8 cellular contexts compared by ENCODE assay signal in genomic region chr14:99035712-99036593, GRCh38.
DNase-seq lines count a peak whose midpoint lies in the region; ATAC-seq and TF ChIP-seq lines count a peak whose summit lies in the region.

No MANE protein-coding gene starts in this region.

- intact Hi-C loops in esophagus squamous epithelium (cut with DNase I): no loop called here
- intact Hi-C loops in A673 (cut with micrococcal nuclease; ENCODE audit: unreplicated experiment): no loop called here

- peak overlapping the region; percentile 64 to 82 (median 70) for H3K27ac ChIP-seq in esophagus squamous epithelium
- H3K27ac ChIP-seq in A673 (ENCODE audit: low read depth, low read length, poor library complexity, severe bottlenecking): no peak overlapping the region

- no TSS peak for BruUV-seq in A673 (replicated peaks; lab: Mats Ljungman, UMichigan)

- WGBS in esophagus squamous epithelium, 2 donors: 15 to 20% methylated on average over 5 to 8 of the region's 29 CpGs

- no peaks in the 10 kb centered on the region for H3K9me3 ChIP-seq in esophagus squamous epithelium
- no peaks in the 10 kb centered on the region for H3K9me3 ChIP-seq in A673 (ENCODE audit: low read depth, low read length, poor library complexity, severe bottlenecking)

- DNase-seq in AG04449 (ENCODE audit: low read depth, low spot score) (peak; percentile 84), MV-4-11 (lab: John Stamatoyannopoulos, UW) (peak; percentile 49), esophagus squamous epithelium (lab: John Stamatoyannopoulos, UW) (peak; percentile 25), mucosa of gallbladder (ENCODE audit: low spot score) (peak; percentile 77), A673 (ENCODE audit: low spot score) (no peak)
- no peak for DNase-seq in activated T-cell treated with anti-CD3 and anti-CD28 coated beads, Interleukin-2, amount 50 U/mL, for 48 hours

- H3K4me3 ChIP-seq in AG04449 (ENCODE audit: low read depth, low read length) (peak overlapping the region; percentile 12; the same call in 1 of the 2 replicates), esophagus squamous epithelium (peak overlapping the region; percentile 21 to 55 (median 30)), A673 (ENCODE audit: low read depth, low read length, poor library complexity, severe bottlenecking) (no peak overlapping the region)

- POLR2A ChIA-PET in AG04449 (lab: Yijun Ruan, JAX): interaction anchor here (1.0 kb wide), 1 partner anchor 196 kb away, joined by 3 read pairs; no protein-coding TSS in a partner anchor
- POLR2A ChIA-PET in A673 (lab: Charles Lee; ENCODE audit: low non-redundant PET): no interaction called here

- no peak for TF ChIP-seq CTCF in AG04449 (IDR thresholded peaks at IDR 0.05; ENCODE audit: insufficient read depth, low read length, missing control alignments)
- peak in 1 of 6 experiments; percentile 16 for TF ChIP-seq CTCF in esophagus squamous epithelium (IDR thresholded peaks at IDR 0.05)
- no peak for TF ChIP-seq CTCF in A673 (conservative IDR thresholded peaks at IDR 0.05; ENCODE audit: low read depth, low read length)

- CTCF ChIA-PET in AG04449 (lab: Yijun Ruan, JAX) (interaction anchor here (0.8 to 1.2 kb wide), 2 partner anchors 18 to 230 kb away, joined by 3 read pairs; no protein-coding TSS in a partner anchor), A673 (lab: Charles Lee) (interaction anchor here (0.5 kb wide), 1 partner anchor 155 kb away, joined by 6 read pairs; no protein-coding TSS in a partner anchor)

- H3K27me3 ChIP-seq in esophagus squamous epithelium (no peaks in the 10 kb centered on the region), A673 (replicated peaks; ENCODE audit: insufficient read depth, low read depth, low read length, poor library complexity) (no peaks in the 10 kb centered on the region)

- peaks cover 17 to 23% (median 19%) of the 10 kb centered on the region in 3 donors for H3K4me1 ChIP-seq in esophagus squamous epithelium
- H3K4me1 ChIP-seq in A673 (ENCODE audit: insufficient read depth, low read length, poor library complexity, severe bottlenecking): no peaks in the 10 kb centered on the region

- TF ChIP-seq POLR2A in esophagus squamous epithelium (IDR thresholded peaks at IDR 0.05): no peak

- H3K36me3 ChIP-seq in esophagus squamous epithelium: no peaks in the 10 kb centered on the region
- no peaks in the 10 kb centered on the region for H3K36me3 ChIP-seq in A673 (ENCODE audit: insufficient read depth, low read length, poor library complexity, severe bottlenecking)

- ATAC-seq in GM19328 (IDR thresholded peaks at IDR 0.05; ENCODE audit: unreplicated experiment) (no peak), GM19023 (IDR thresholded peaks at IDR 0.05; ENCODE audit: unreplicated experiment) (no peak)

Comparison
In these comparisons a context has a peak if more than half of its experiments do, and no peak if none do; other contexts are left out.
1. DNase-seq: peak in AG04449 (single experiment), MV-4-11 (single experiment), esophagus squamous epithelium (single experiment) and mucosa of gallbladder (single experiment); none in A673 (single experiment) and activated T-cell treated with anti-CD3 and anti-CD28 coated beads, Interleukin-2, amount 50 U/mL, for 48 hours (0 of 2).